ENCODE assay signal across 1 cellular context in genomic region chr3:98240133-98240532, GRCh38.
TF ChIP-seq lines count a peak whose summit lies in the region.

No MANE protein-coding gene starts in this region.

TF ChIP-seq in GM23338, 12 proteins besides CTCF, POLR2A, EP300 and RAD21:
- TF ChIP-seq, protein P1, sequence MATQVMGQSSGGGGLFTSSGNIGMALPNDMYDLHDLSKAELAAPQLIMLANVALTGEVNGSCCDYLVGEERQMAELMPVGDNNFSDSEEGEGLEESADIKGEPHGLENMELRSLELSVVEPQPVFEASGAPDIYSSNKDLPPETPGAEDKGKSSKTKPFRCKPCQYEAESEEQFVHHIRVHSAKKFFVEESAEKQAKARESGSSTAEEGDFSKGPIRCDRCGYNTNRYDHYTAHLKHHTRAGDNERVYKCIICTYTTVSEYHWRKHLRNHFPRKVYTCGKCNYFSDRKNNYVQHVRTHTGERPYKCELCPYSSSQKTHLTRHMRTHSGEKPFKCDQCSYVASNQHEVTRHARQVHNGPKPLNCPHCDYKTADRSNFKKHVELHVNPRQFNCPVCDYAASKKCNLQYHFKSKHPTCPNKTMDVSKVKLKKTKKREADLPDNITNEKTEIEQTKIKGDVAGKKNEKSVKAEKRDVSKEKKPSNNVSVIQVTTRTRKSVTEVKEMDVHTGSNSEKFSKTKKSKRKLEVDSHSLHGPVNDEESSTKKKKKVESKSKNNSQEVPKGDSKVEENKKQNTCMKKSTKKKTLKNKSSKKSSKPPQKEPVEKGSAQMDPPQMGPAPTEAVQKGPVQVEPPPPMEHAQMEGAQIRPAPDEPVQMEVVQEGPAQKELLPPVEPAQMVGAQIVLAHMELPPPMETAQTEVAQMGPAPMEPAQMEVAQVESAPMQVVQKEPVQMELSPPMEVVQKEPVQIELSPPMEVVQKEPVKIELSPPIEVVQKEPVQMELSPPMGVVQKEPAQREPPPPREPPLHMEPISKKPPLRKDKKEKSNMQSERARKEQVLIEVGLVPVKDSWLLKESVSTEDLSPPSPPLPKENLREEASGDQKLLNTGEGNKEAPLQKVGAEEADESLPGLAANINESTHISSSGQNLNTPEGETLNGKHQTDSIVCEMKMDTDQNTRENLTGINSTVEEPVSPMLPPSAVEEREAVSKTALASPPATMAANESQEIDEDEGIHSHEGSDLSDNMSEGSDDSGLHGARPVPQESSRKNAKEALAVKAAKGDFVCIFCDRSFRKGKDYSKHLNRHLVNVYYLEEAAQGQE (IDR thresholded peaks at IDR 0.05; ENCODE audit: unreplicated experiment), result no peak
- TF ChIP-seq ZNF114 (CRISPR knock-in tag; IDR thresholded peaks at IDR 0.05), result no peak
- no peak for TF ChIP-seq EZH2 (IDR thresholded peaks at IDR 0.05; ENCODE audit: low read depth, unreplicated experiment)
- TF ChIP-seq STAT1 (IDR thresholded peaks at IDR 0.05; ENCODE audit: unreplicated experiment), result no peak
- no peak for TF ChIP-seq ZNF462 (CRISPR knock-in tag; IDR thresholded peaks at IDR 0.05)
- TF ChIP-seq NANOG (IDR thresholded peaks at IDR 0.05; ENCODE audit: borderline replicate concordance), result no peak
- TF ChIP-seq ETS1 (IDR thresholded peaks at IDR 0.05), result no peak
- no peak for TF ChIP-seq ZNF331 (CRISPR knock-in tag; IDR thresholded peaks at IDR 0.05; ENCODE audit: low read depth)
- TF ChIP-seq EZH2phosphoT487 (IDR thresholded peaks at IDR 0.05; ENCODE audit: unreplicated experiment), result no peak
- no peak for TF ChIP-seq JUNB (IDR thresholded peaks at IDR 0.05; ENCODE audit: unreplicated experiment)
- no peak for TF ChIP-seq CREB1 (CRISPR knock-in tag; IDR thresholded peaks at IDR 0.05; ENCODE audit: low read depth)
- no peak for TF ChIP-seq POLR2AphosphoS5 (IDR thresholded peaks at IDR 0.05; ENCODE audit: low read depth)
